Comparison of ENCODE assay signal across 1 cellular context in genomic region chr1:154353460-154353904, GRCh38.
TF ChIP-seq lines count a peak whose summit lies in the region.

No MANE protein-coding gene starts in this region.

TF ChIP-seq in HepG2, 621 proteins besides CTCF, POLR2A, EP300 and RAD21 (continues in another document):
- TF ChIP-seq ZNF713 (CRISPR knock-in tag; IDR thresholded peaks at IDR 0.05) (no peak), GATAD1 (CRISPR knock-in tag; IDR thresholded peaks at IDR 0.05) (no peak), ZFP90 (CRISPR knock-in tag; IDR thresholded peaks at IDR 0.05; ENCODE audit: borderline replicate concordance) (no peak), MYC (CRISPR knock-in tag; IDR thresholded peaks at IDR 0.05; ENCODE audit: borderline replicate concordance) (no peak), MAX (IDR thresholded peaks at IDR 0.05) (no peak), ETV6 (CRISPR knock-in tag; conservative IDR thresholded peaks at IDR 0.05) (no peak), NR2F1 (CRISPR knock-in tag; IDR thresholded peaks at IDR 0.05) (peak in 1 of 2 experiments; percentile 53; a peak in 2 of 4 replicates), PHB2 (IDR thresholded peaks at IDR 0.05; ENCODE audit: partially characterized antibody) (no peak), ZNF629 (CRISPR knock-in tag; conservative IDR thresholded peaks at IDR 0.05) (no peak), ZNF275 (CRISPR knock-in tag; IDR thresholded peaks at IDR 0.05; ENCODE audit: borderline replicate concordance) (no peak), SIN3B (IDR thresholded peaks at IDR 0.05; ENCODE audit: low read length) (no peak), ELF3 (CRISPR knock-in tag; IDR thresholded peaks at IDR 0.05) (peak; percentile 9; the same call in 1 of the 2 replicates), ZBTB14 (CRISPR knock-in tag; IDR thresholded peaks at IDR 0.05) (no peak), POGK (CRISPR knock-in tag; conservative IDR thresholded peaks at IDR 0.05) (0 out of 2 replicates have a peak, but pooled peaks have one; percentile 8), ZNF589 (CRISPR knock-in tag; conservative IDR thresholded peaks at IDR 0.05) (no peak), NR2F6 (IDR thresholded peaks at IDR 0.05) (peak; percentile 74; the same call in 1 of the 2 replicates), NR2F6 (CRISPR knock-in tag; IDR thresholded peaks at IDR 0.05) (peak; percentile 64), SRSF4 (IDR thresholded peaks at IDR 0.05; ENCODE audit: low read depth, low read length, poor library complexity, severe bottlenecking) (no peak), ZMYM3 (CRISPR knock-in tag; IDR thresholded peaks at IDR 0.05) (no peak), REXO4 (CRISPR knock-in tag; IDR thresholded peaks at IDR 0.05; ENCODE audit: borderline replicate concordance) (no peak), ZNF234 (CRISPR knock-in tag; conservative IDR thresholded peaks at IDR 0.05) (no peak), ZNF567 (CRISPR knock-in tag; IDR thresholded peaks at IDR 0.05; ENCODE audit: borderline replicate concordance) (no peak), HNF1B (CRISPR knock-in tag; IDR thresholded peaks at IDR 0.05) (0 out of 2 replicates have a peak, but pooled peaks have one; percentile 35), ZNF552 (CRISPR knock-in tag; IDR thresholded peaks at IDR 0.05; ENCODE audit: borderline replicate concordance) (no peak), ZNF749 (CRISPR knock-in tag; IDR thresholded peaks at IDR 0.05; ENCODE audit: borderline replicate concordance) (peak; percentile 31; the same call in 1 of the 2 replicates), YEATS4 (CRISPR knock-in tag; IDR thresholded peaks at IDR 0.05; ENCODE audit: borderline replicate concordance) (no peak), PHF20 (CRISPR knock-in tag; IDR thresholded peaks at IDR 0.05) (no peak), PPARG (CRISPR knock-in tag; conservative IDR thresholded peaks at IDR 0.05) (0 out of 2 replicates have a peak, but pooled peaks have one; percentile 35), CREB1 (IDR thresholded peaks at IDR 0.05) (no peak), CREB1 (CRISPR knock-in tag; IDR thresholded peaks at IDR 0.05) (no peak), JUNB (CRISPR knock-in tag; IDR thresholded peaks at IDR 0.05; ENCODE audit: borderline replicate concordance) (no peak), ZNF362 (CRISPR knock-in tag; IDR thresholded peaks at IDR 0.05; ENCODE audit: borderline replicate concordance) (no peak), TFE3 (CRISPR knock-in tag; IDR thresholded peaks at IDR 0.05) (0 out of 2 replicates have a peak, but pooled peaks have one; percentile 14), TFDP2 (CRISPR knock-in tag; IDR thresholded peaks at IDR 0.05) (no peak), ZNF432 (CRISPR knock-in tag; IDR thresholded peaks at IDR 0.05; ENCODE audit: borderline replicate concordance) (no peak), CCAR2 (optimal IDR thresholded peaks at IDR 0.05; ENCODE audit: low read depth, low read length) (no peak), NFRKB (IDR thresholded peaks at IDR 0.05) (no peak), IKZF1 (IDR thresholded peaks at IDR 0.05) (no peak), NCOA2 (CRISPR knock-in tag; IDR thresholded peaks at IDR 0.05) (no peak), NR2F2 (IDR thresholded peaks at IDR 0.05; ENCODE audit: borderline replicate concordance, low read depth) (0 out of 2 replicates have a peak, but pooled peaks have one; percentile 30), AFF4 (CRISPR knock-in tag; IDR thresholded peaks at IDR 0.05) (no peak), MLX (CRISPR knock-in tag; IDR thresholded peaks at IDR 0.05) (no peak), SAP130 (CRISPR knock-in tag; IDR thresholded peaks at IDR 0.05; ENCODE audit: low read depth) (0 out of 2 replicates have a peak, but pooled peaks have one; percentile 3), HOXA3 (CRISPR knock-in tag; IDR thresholded peaks at IDR 0.05) (no peak), HMGXB4 (CRISPR knock-in tag; IDR thresholded peaks at IDR 0.05; ENCODE audit: borderline replicate concordance in 1 of 2, low read depth in 1 of 2) (0 out of 4 replicates have a peak, but pooled peaks of 1 of the 2 experiments have one; percentile 41), CENPBD1 (CRISPR knock-in tag; IDR thresholded peaks at IDR 0.05; ENCODE audit: borderline replicate concordance, low read depth) (no peak), FOXK2 (IDR thresholded peaks at IDR 0.05) (no peak), SP2 (CRISPR knock-in tag; IDR thresholded peaks at IDR 0.05) (no peak), SOX6 (IDR thresholded peaks at IDR 0.05) (no peak), SOX6 (CRISPR knock-in tag; IDR thresholded peaks at IDR 0.05) (peak; percentile 28; the same call in 1 of the 2 replicates), ZNF460 (CRISPR knock-in tag; IDR thresholded peaks at IDR 0.05; ENCODE audit: borderline replicate concordance) (no peak)
